ENCODE assay signal across 9 cellular contexts in the genomic region with DNA sequence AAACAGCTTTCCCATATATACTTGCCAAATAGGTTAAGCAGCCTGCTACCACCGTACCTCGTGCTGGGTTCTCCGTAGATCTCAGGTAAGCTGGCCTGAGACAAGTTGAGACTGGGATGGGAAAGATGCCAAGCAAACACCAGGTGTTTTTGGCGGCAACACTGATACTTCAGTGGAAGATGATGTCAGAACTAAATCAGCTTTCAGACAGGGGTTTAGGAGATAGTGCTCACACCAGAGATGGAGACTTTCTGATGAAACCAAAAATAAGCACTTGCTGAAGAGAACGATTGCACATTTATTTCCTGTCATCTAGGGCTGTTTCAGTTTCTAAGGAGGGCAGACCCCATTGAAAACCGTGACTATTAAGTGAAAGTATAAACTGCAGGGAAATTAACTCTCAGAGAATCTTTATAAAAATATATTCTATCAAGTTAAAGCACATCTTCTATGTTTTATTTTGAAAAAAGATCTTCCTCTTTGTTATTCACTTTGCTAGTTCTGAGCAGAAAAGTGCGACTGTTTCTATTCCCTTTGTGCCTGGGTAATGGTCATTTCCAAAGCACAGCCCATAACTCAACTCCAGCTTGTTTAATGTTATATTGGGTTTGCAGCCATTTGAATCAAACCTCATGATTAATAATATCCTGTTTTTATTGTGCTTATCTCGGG.
DNase-seq lines count a peak whose midpoint lies in the region; ATAC-seq and TF ChIP-seq lines count a peak whose summit lies in the region.
"Had no signal": no experiment of that assay in that cellular context is flagged by ENCODE, and none has a peak within 500 bp of the region (broad histone marks: within the 10 kb centered on the region; RNA-seq: fewer than 3 reads in every experiment).

No MANE protein-coding gene starts in this region.

- in situ Hi-C loops in G401 (cut with HindIII; ENCODE audit: low sequenced_read_pairs) = no loop called here

- H3K27me3 Mint-ChIP-seq in stimulated activated naive CD8-positive, alpha-beta T cell treated with anti-CD3 and anti-CD28 coated beads, Interleukin-15, Interleukin-2, amounts not matched to agents 100 ng/mL and 50 ng/mL, for 24 hours = peaks cover 6% of the 10 kb centered on the region
- H3K27me3 Mint-ChIP-seq: dendritic cell treated with granulocyte-macrophage colony-stimulating factor and Interleukin-4, amounts not matched to agents 40 ng/mL and 50 ng/mL, for 4 days had no signal

- H3K27ac Mint-ChIP-seq in stimulated activated naive CD8-positive, alpha-beta T cell treated with anti-CD3 and anti-CD28 coated beads, Interleukin-15, Interleukin-2, amounts not matched to agents 100 ng/mL and 50 ng/mL, for 24 hours = peak overlapping the region; percentile 52
- H3K27ac Mint-ChIP-seq: dendritic cell treated with granulocyte-macrophage colony-stimulating factor and Interleukin-4, amounts not matched to agents 40 ng/mL and 50 ng/mL, for 4 days had no signal

- peaks cover 23% of the 10 kb centered on the region for H3K4me1 Mint-ChIP-seq in stimulated activated naive CD8-positive, alpha-beta T cell treated with anti-CD3 and anti-CD28 coated beads, Interleukin-15, Interleukin-2, amounts not matched to agents 100 ng/mL and 50 ng/mL, for 24 hours (ENCODE audit: low read depth)

- DNase-seq in G401 (ENCODE audit: low spot score) (peak; percentile 5), RWPE1 (ENCODE audit: low spot score) (peak; percentile 13), SW 1271 (lab: John Stamatoyannopoulos, UW) (no peak), HuH-7 (ENCODE audit: low spot score) (no peak), GOT3 (lab: John Stamatoyannopoulos, UW) (no peak)

- POLR2A ChIA-PET in RWPE1 (lab: Yijun Ruan, JAX; ENCODE audit: low non-redundant PET) = no interaction called here

- no peak overlapping the region for H3K27ac ChIP-seq in RWPE1

- H3K36me3 Mint-ChIP-seq in stimulated activated naive CD8-positive, alpha-beta T cell treated with anti-CD3 and anti-CD28 coated beads, Interleukin-15, Interleukin-2, amounts not matched to agents 100 ng/mL and 50 ng/mL, for 24 hours (ENCODE audit: low read depth) = no peaks in the 10 kb centered on the region

- H3K9me3 Mint-ChIP-seq in stimulated activated naive CD8-positive, alpha-beta T cell treated with anti-CD3 and anti-CD28 coated beads, Interleukin-15, Interleukin-2, amounts not matched to agents 100 ng/mL and 50 ng/mL, for 24 hours = no peaks in the 10 kb centered on the region
- H3K9me3 Mint-ChIP-seq: dendritic cell treated with granulocyte-macrophage colony-stimulating factor and Interleukin-4, amounts not matched to agents 40 ng/mL and 50 ng/mL, for 4 days had no signal

- peak overlapping the region; percentile 61 for H3K4me3 Mint-ChIP-seq in stimulated activated naive CD8-positive, alpha-beta T cell treated with anti-CD3 and anti-CD28 coated beads, Interleukin-15, Interleukin-2, amounts not matched to agents 100 ng/mL and 50 ng/mL, for 24 hours
- H3K4me3 Mint-ChIP-seq: dendritic cell treated with granulocyte-macrophage colony-stimulating factor and Interleukin-4, amounts not matched to agents 40 ng/mL and 50 ng/mL, for 4 days had no signal

- TF ChIP-seq CTCF in RWPE1 (conservative IDR thresholded peaks at IDR 0.05; ENCODE audit: low read depth) = no peak

- CTCF ChIA-PET in RWPE1 (lab: Yijun Ruan, JAX) = no interaction called here

- ATAC-seq in GM19455 (IDR thresholded peaks at IDR 0.05; ENCODE audit: unreplicated experiment) (peak; percentile 100), HG03439 (IDR thresholded peaks at IDR 0.05; ENCODE audit: unreplicated experiment) (peak; percentile 100)

Comparison
In these comparisons a context has a peak if more than half of its experiments do, and no peak if none do; other contexts are left out.
1. DNase-seq: peak in G401 (single experiment) and RWPE1 (single experiment); none in SW 1271 (0 of 2), HuH-7 (single experiment) and GOT3 (single experiment).